ENCODE assay signal across 7 cellular contexts in the genomic region with DNA sequence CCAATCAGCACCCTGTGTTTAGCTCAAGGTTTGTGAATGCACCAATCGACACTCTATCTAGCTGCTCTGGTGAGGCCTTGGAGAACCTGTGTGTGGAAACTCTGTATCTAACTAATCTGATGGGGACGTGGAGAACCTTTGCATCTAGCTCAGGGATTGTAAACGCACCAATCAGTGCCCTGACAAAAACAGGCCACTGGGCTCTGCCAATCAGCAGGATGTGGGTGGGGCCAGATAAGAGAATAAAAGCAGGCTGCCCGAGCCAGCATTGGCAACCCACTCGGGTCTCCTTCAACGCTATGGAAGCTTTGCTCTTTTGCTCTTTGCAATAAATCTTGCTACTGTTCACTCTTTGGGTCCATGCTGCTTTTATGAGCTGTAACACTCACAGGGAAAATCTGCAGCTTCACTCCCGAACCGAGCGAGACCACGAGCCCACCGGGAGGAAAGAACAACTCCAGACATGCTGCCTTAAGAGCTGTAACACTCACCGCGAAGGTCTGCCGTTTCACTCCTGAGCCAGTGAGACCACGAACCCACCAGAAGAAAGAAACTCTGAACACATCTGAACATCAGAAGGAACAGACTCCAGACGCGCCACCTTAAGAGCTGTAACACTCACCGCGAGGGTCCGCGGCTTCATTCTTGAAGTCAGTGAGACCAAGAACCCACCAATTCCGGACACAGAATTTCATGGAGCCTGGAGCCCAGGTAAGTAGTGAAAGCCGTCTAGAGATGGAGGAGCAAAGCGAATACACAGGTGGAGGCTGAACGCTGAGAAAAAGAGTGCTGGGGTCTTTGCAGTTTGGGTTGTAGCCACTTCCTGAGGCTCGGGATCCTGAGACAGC.
DNase-seq lines count a peak whose midpoint lies in the region; ATAC-seq and TF ChIP-seq lines count a peak whose summit lies in the region.
"Not testable (repeated sequence)": the region's sequence is repeated elsewhere in the genome, so short reads cannot be mapped to it uniquely, and the experiment has no call there.

No MANE protein-coding gene starts in this region.

- BruUV-seq in Caco-2 (replicated peaks; lab: Mats Ljungman, UMichigan) = TSS peak; percentile 90

- not testable (repeated sequence) for H3K4me3 ChIP-seq in Caco-2 (ENCODE audit: low read depth, low read length)

- POLR2A ChIA-PET in Caco-2 (lab: Charles Lee) = not testable (repeated sequence)
- POLR2A ChIA-PET in activated CD8-positive, alpha-beta T cell treated with anti-CD3 and anti-CD28 coated beads, Interleukin-2, amount 10 ng/mL, durations not matched to agents 7 days and 5 days (lab: Charles Lee) = interaction anchor here (0.6 kb wide), 1 partner anchor 107 kb away, joined by 5 read pairs; no protein-coding TSS in a partner anchor
- POLR2A ChIA-PET in naive thymus-derived CD8-positive, alpha-beta T cell (lab: Charles Lee) = interaction anchor here (0.7 to 2.9 kb wide), 6 partner anchors 92 to 296 kb away, joined by 3 to 23 read pairs (median 4); partner anchors contain the start of genes ANKRD10 and ING1

- H3K4me1 Mint-ChIP-seq in Caco-2 (ENCODE audit: low read depth, unreplicated experiment); T-helper 2 cell treated with Interferon-gamma antibody and Interleukin-4, amounts not matched to agents 5 μg/mL and 100 μg/mL, for 36 hours (ENCODE audit: low read depth); activated T-helper 2 cell treated with anti-CD3 and anti-CD28 coated beads, Interferon-gamma antibody, Interleukin-2, Interleukin-4, amounts not matched to agents 10 μg/mL and 5 μg/mL and 100 μg/mL, durations not matched to agents 14 hours and 24 hours and 36 hours (ENCODE audit: low read depth): not testable (repeated sequence)
- H3K4me1 Mint-ChIP-seq in activated CD8-positive, alpha-beta T cell treated with anti-CD3 and anti-CD28 coated beads, Interleukin-2, amount 10 ng/mL, durations not matched to agents 7 days and 5 days (ENCODE audit: low read depth) = peaks cover 12% of the 10 kb centered on the region
- peaks cover 16% of the 10 kb centered on the region for H3K4me1 Mint-ChIP-seq in activated naive CD8-positive, alpha-beta T cell treated with anti-CD3 and anti-CD28 coated beads, Interleukin-2, amount 50 U/mL, for 24 hours
- peaks cover 0 to 18% (median 11%) of the 10 kb centered on the region in 4 donors for H3K4me1 Mint-ChIP-seq in naive thymus-derived CD8-positive, alpha-beta T cell

- not testable (repeated sequence) for H3K36me3 Mint-ChIP-seq in Caco-2 (ENCODE audit: insufficient read depth, unreplicated experiment); T-helper 2 cell treated with Interferon-gamma antibody and Interleukin-4, amounts not matched to agents 5 μg/mL and 100 μg/mL, for 36 hours (ENCODE audit: low read depth); activated CD8-positive, alpha-beta T cell treated with anti-CD3 and anti-CD28 coated beads, Interleukin-2, amount 10 ng/mL, durations not matched to agents 7 days and 5 days (ENCODE audit: low read depth); activated T-helper 2 cell treated with anti-CD3 and anti-CD28 coated beads, Interferon-gamma antibody, Interleukin-2, Interleukin-4, amounts not matched to agents 10 μg/mL and 5 μg/mL and 100 μg/mL, durations not matched to agents 14 hours and 24 hours and 36 hours (ENCODE audit: low read depth); activated naive CD8-positive, alpha-beta T cell treated with anti-CD3 and anti-CD28 coated beads, Interleukin-2, amount 50 U/mL, for 24 hours (ENCODE audit: low read depth); naive thymus-derived CD8-positive, alpha-beta T cell

- not testable (repeated sequence) for H3K9me3 ChIP-seq in Caco-2

- ATAC-seq in activated CD8-positive, alpha-beta T cell treated with anti-CD3 and anti-CD28 coated beads, Interleukin-2, amount 10 ng/mL, durations not matched to agents 7 days and 5 days = peak; percentile 21
- ATAC-seq in activated naive CD8-positive, alpha-beta T cell treated with anti-CD3 and anti-CD28 coated beads, Interleukin-2, amount 50 U/mL, for 24 hours; stimulated activated naive CD8-positive, alpha-beta T cell treated with anti-CD3 and anti-CD28 coated beads, Interleukin-15, Interleukin-2, amounts not matched to agents 100 U/mL and 50 U/mL, for 24 hours: not testable (repeated sequence)
- peak in 1 of 2 donors; percentile 52 for ATAC-seq in naive thymus-derived CD8-positive, alpha-beta T cell

- not testable (repeated sequence) for H3K27me3 ChIP-seq in Caco-2 (replicated peaks; ENCODE audit: control insufficient read depth, insufficient read depth, low read length)

- TF ChIP-seq CTCF in Caco-2 (IDR thresholded peaks at IDR 0.05; ENCODE audit: insufficient read depth in 1 of 2, low read depth in 1 of 2, low read length in 1 of 2, severe bottlenecking in 1 of 2, unreplicated experiment in 1 of 2) = not testable (repeated sequence)

- H3K36me3 ChIP-seq in Caco-2 (ENCODE audit: control insufficient read depth, insufficient read depth, low read length) = not testable (repeated sequence)

- H3K27me3 Mint-ChIP-seq in Caco-2 (ENCODE audit: insufficient read depth, unreplicated experiment); T-helper 2 cell treated with Interferon-gamma antibody and Interleukin-4, amounts not matched to agents 5 μg/mL and 100 μg/mL, for 36 hours (ENCODE audit: low read depth); activated CD8-positive, alpha-beta T cell treated with anti-CD3 and anti-CD28 coated beads, Interleukin-2, amount 10 ng/mL, durations not matched to agents 7 days and 5 days (ENCODE audit: low read depth); activated T-helper 2 cell treated with anti-CD3 and anti-CD28 coated beads, Interferon-gamma antibody, Interleukin-2, Interleukin-4, amounts not matched to agents 10 μg/mL and 5 μg/mL and 100 μg/mL, durations not matched to agents 14 hours and 24 hours and 36 hours (ENCODE audit: low read depth); activated naive CD8-positive, alpha-beta T cell treated with anti-CD3 and anti-CD28 coated beads, Interleukin-2, amount 50 U/mL, for 24 hours; naive thymus-derived CD8-positive, alpha-beta T cell: not testable (repeated sequence)

- not testable (repeated sequence) for H3K27ac Mint-ChIP-seq in Caco-2 (ENCODE audit: unreplicated experiment); T-helper 2 cell treated with Interferon-gamma antibody and Interleukin-4, amounts not matched to agents 5 μg/mL and 100 μg/mL, for 36 hours; activated T-helper 2 cell treated with anti-CD3 and anti-CD28 coated beads, Interferon-gamma antibody, Interleukin-2, Interleukin-4, amounts not matched to agents 10 μg/mL and 5 μg/mL and 100 μg/mL, durations not matched to agents 14 hours and 24 hours and 36 hours
- peak overlapping the region; percentile 58 for H3K27ac Mint-ChIP-seq in activated CD8-positive, alpha-beta T cell treated with anti-CD3 and anti-CD28 coated beads, Interleukin-2, amount 10 ng/mL, durations not matched to agents 7 days and 5 days
- H3K27ac Mint-ChIP-seq in activated naive CD8-positive, alpha-beta T cell treated with anti-CD3 and anti-CD28 coated beads, Interleukin-2, amount 50 U/mL, for 24 hours = peak overlapping the region; percentile 69
- peak overlapping the region; percentile 68 to 95 (median 91) for H3K27ac Mint-ChIP-seq in naive thymus-derived CD8-positive, alpha-beta T cell

- H3K4me3 Mint-ChIP-seq in Caco-2 (ENCODE audit: unreplicated experiment) = not testable (repeated sequence)
- peak overlapping the region; percentile 39 for H3K4me3 Mint-ChIP-seq in T-helper 2 cell treated with Interferon-gamma antibody and Interleukin-4, amounts not matched to agents 5 μg/mL and 100 μg/mL, for 36 hours
- peak overlapping the region; percentile 71 for H3K4me3 Mint-ChIP-seq in activated CD8-positive, alpha-beta T cell treated with anti-CD3 and anti-CD28 coated beads, Interleukin-2, amount 10 ng/mL, durations not matched to agents 7 days and 5 days
- peak overlapping the region; percentile 57 for H3K4me3 Mint-ChIP-seq in activated T-helper 2 cell treated with anti-CD3 and anti-CD28 coated beads, Interferon-gamma antibody, Interleukin-2, Interleukin-4, amounts not matched to agents 10 μg/mL and 5 μg/mL and 100 μg/mL, durations not matched to agents 14 hours and 24 hours and 36 hours (ENCODE audit: low read depth)
- peak overlapping the region; percentile 77 for H3K4me3 Mint-ChIP-seq in activated naive CD8-positive, alpha-beta T cell treated with anti-CD3 and anti-CD28 coated beads, Interleukin-2, amount 50 U/mL, for 24 hours
- peak overlapping the region; percentile 82 to 95 (median 91) for H3K4me3 Mint-ChIP-seq in naive thymus-derived CD8-positive, alpha-beta T cell

- H3K9me3 Mint-ChIP-seq in Caco-2 (ENCODE audit: unreplicated experiment); T-helper 2 cell treated with Interferon-gamma antibody and Interleukin-4, amounts not matched to agents 5 μg/mL and 100 μg/mL, for 36 hours; activated CD8-positive, alpha-beta T cell treated with anti-CD3 and anti-CD28 coated beads, Interleukin-2, amount 10 ng/mL, durations not matched to agents 7 days and 5 days (ENCODE audit: insufficient read depth); activated T-helper 2 cell treated with anti-CD3 and anti-CD28 coated beads, Interferon-gamma antibody, Interleukin-2, Interleukin-4, amounts not matched to agents 10 μg/mL and 5 μg/mL and 100 μg/mL, durations not matched to agents 14 hours and 24 hours and 36 hours; activated naive CD8-positive, alpha-beta T cell treated with anti-CD3 and anti-CD28 coated beads, Interleukin-2, amount 50 U/mL, for 24 hours; naive thymus-derived CD8-positive, alpha-beta T cell: not testable (repeated sequence)

- DNase-seq in Caco-2; T-helper 2 cell treated with Interferon-gamma antibody and Interleukin-4, amounts not matched to agents 5 μg/mL and 100 μg/mL, for 36 hours (ENCODE audit: low spot score); activated CD8-positive, alpha-beta T cell treated with anti-CD3 and anti-CD28 coated beads, Interleukin-2, amount 10 ng/mL, durations not matched to agents 7 days and 5 days; activated T-helper 2 cell treated with anti-CD3 and anti-CD28 coated beads, Interferon-gamma antibody, Interleukin-2, Interleukin-4, amounts not matched to agents 10 μg/mL and 5 μg/mL and 100 μg/mL, durations not matched to agents 14 hours and 24 hours and 36 hours (ENCODE audit: low spot score): not testable (repeated sequence)
- peak; percentile 16 for DNase-seq in activated naive CD8-positive, alpha-beta T cell treated with anti-CD3 and anti-CD28 coated beads, Interleukin-2, amount 50 U/mL, for 24 hours
- DNase-seq in naive thymus-derived CD8-positive, alpha-beta T cell = peak in 3 of 10 donors; percentile 16 to 34 (median 32)
- DNase-seq in stimulated activated naive CD8-positive, alpha-beta T cell treated with anti-CD3 and anti-CD28 coated beads, Interleukin-15, Interleukin-2, amounts not matched to agents 100 U/mL and 50 U/mL, for 24 hours = peak; percentile 19

- H3K4me1 ChIP-seq in Caco-2 = not testable (repeated sequence)

- intact Hi-C loops in Caco-2 (cut with micrococcal nuclease; ENCODE audit: unreplicated experiment); activated T-helper 2 cell treated with anti-CD3 and anti-CD28 coated beads, Interferon-gamma antibody, Interleukin-2, Interleukin-4, amounts not matched to agents 10 μg/mL and 5 μg/mL and 100 μg/mL, durations not matched to agents 14 hours and 24 hours and 36 hours (cut with micrococcal nuclease): not testable (repeated sequence)

- CTCF ChIA-PET in Caco-2 (lab: Charles Lee) = interaction anchor here (1.5 kb wide), 1 partner anchor 228 kb away, joined by 4 read pairs; no protein-coding TSS in a partner anchor
- CTCF ChIA-PET in activated CD8-positive, alpha-beta T cell treated with anti-CD3 and anti-CD28 coated beads, Interleukin-2, amount 10 ng/mL, durations not matched to agents 7 days and 5 days (lab: Charles Lee) = interaction anchor here (1.0 to 2.3 kb wide), 5 partner anchors 45 to 228 kb away, joined by 3 to 7 read pairs (median 3); no protein-coding TSS in a partner anchor
